8 cellular contexts compared by ENCODE assay signal in the genomic region with DNA sequence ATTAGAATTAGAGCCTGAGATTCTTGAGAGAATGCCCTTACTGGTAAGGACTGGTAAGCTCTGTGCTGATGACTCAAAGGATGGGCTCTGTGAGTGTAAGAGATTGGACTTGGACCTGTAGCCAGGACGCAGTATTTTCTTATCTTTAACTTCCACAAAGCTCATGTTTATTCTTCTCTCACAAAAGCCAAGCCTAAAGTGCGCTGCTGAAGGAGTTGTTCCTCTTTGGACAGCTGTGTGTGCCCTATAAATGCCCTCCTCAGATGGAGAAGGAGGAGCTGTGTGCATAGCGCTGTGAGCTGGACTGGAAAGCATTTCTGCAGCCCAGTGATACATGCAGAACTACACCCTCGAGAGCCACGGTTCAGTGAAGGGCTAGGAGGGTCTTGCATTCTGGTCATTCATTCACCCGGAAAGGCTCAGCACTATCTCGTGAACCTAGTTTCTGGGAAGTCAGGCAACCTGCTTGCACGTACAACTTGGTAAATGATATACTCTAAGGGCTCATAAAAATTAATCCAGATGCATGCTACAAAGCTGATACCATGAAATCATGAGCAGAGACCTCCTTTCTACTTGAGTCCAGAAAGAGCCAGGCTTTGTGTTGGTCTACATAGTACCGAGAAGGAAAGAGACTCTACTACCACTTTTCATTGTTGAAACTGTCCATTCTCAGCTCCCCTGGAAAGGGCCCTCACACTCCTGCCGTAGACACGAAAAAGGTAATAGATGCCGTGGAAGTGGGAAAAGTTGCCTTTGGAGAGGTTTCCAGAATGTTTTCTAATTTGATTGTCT.
DNase-seq lines count a peak whose midpoint lies in the region; ATAC-seq and TF ChIP-seq lines count a peak whose summit lies in the region.

No MANE protein-coding gene starts in this region.

- H2AFZ ChIP-seq in ACC112 (ENCODE audit: low read length, unreplicated experiment), result peak overlapping the region; percentile 66

- peaks cover 2% of the 10 kb centered on the region for H3K9me3 Mint-ChIP-seq in nephron

- peaks cover 23% of the 10 kb centered on the region for H3K4me1 Mint-ChIP-seq in nephron

- H3K27me3 Mint-ChIP-seq in nephron (ENCODE audit: low read depth), result no peaks in the 10 kb centered on the region

- H3K27ac ChIP-seq in ACC112 (ENCODE audit: low read depth, low read length), result no peak overlapping the region

- peak; percentile 21 for DNase-seq in GM19238 (ENCODE audit: insufficient read length, low spot score)
- peak; percentile 58 for DNase-seq in astrocyte of the hippocampus (ENCODE audit: low read depth, low spot score)
- no peak for DNase-seq in islet precursor cell
- no peak for DNase-seq in SW 1271 (lab: John Stamatoyannopoulos, UW)
- DNase-seq in HCEC 1CT, result no peak

- no peaks in the 10 kb centered on the region for H3K27me3 ChIP-seq in ACC112 (ENCODE audit: insufficient read depth, low read length)

- peak; percentile 68 for ATAC-seq in HG03520 (IDR thresholded peaks at IDR 0.05; ENCODE audit: unreplicated experiment)

- TF ChIP-seq CTCF in nephron (IDR thresholded peaks at IDR 0.05; ENCODE audit: unreplicated experiment in 3 of 3), result no peak

- H3K27ac Mint-ChIP-seq in nephron, result peak overlapping the region; percentile 91 to 98 (median 97)

- H3K36me3 ChIP-seq in ACC112 (ENCODE audit: insufficient read depth, low read length), result no peaks in the 10 kb centered on the region

- peak overlapping the region in 1 of 3 experiments; percentile 12 for H3K4me3 Mint-ChIP-seq in nephron

- peaks cover 6% of the 10 kb centered on the region for H3K4me1 ChIP-seq in ACC112 (ENCODE audit: control insufficient read depth, insufficient read depth, low read length, unreplicated experiment)

- H3K79me2 ChIP-seq in ACC112 (ENCODE audit: control insufficient read depth, insufficient read depth, low read length, unreplicated experiment), result no peaks in the 10 kb centered on the region

- no peaks in the 10 kb centered on the region for H3K36me3 Mint-ChIP-seq in nephron (ENCODE audit: low read depth)

- H3K4me3 ChIP-seq in ACC112 (ENCODE audit: low read depth, low read length), result no peak overlapping the region

Comparison
In these comparisons a context has a peak if more than half of its experiments do, and no peak if none do; other contexts are left out.
1. DNase-seq: peak in GM19238 (single experiment) and astrocyte of the hippocampus (single experiment); none in islet precursor cell (single experiment), SW 1271 (0 of 2) and HCEC 1CT (single experiment).